In genomic region chr2:48795065-48795464, GRCh38 we compare ENCODE assay signal across 27 cellular contexts. TPM values are rescaled to one million over a fixed set of nuclear protein-coding genes. Genes with fewer than 3 reads are reported as not detected.
DNase-seq lines count a peak whose midpoint lies in the region; ATAC-seq, FAIRE-seq and TF ChIP-seq lines count a peak whose summit lies in the region.
"Had no signal": no experiment of that assay in that cellular context is flagged by ENCODE, and none has a peak within 500 bp of the region (broad histone marks: within the 10 kb centered on the region; RNA-seq: fewer than 3 reads in every experiment).

No MANE protein-coding gene starts in this region.

- no peaks in the 10 kb centered on the region for H3K79me2 ChIP-seq in mammary epithelial cell (ENCODE audit: insufficient read depth, low read length)
- no peaks in the 10 kb centered on the region for H3K79me2 ChIP-seq in K562 (ENCODE audit: control insufficient read depth, insufficient read depth, low read length)

- no peaks in the 10 kb centered on the region for H4K20me1 ChIP-seq in mammary epithelial cell (ENCODE audit: insufficient read depth, low read length)
- no peaks in the 10 kb centered on the region for H4K20me1 ChIP-seq in K562 (replicated peaks; ENCODE audit: control insufficient read depth, insufficient read depth, low read length)
- H4K20me1 ChIP-seq: BLaER1 treated with 17β-estradiol and CSF1 and Interleukin-3, amounts not matched to agents 10 nM and 100 nM had no signal

- peak; percentile 61 for FAIRE-seq in A549 (lab: Jason Lieb, UNC)
- no peak for FAIRE-seq in K562 (lab: Jason Lieb, UNC)
- FAIRE-seq: A204.1, GM12891, GM18507, H54 had no signal

- H3K27me3 ChIP-seq in mammary epithelial cell (ENCODE audit: insufficient read depth, low read length) (no peaks in the 10 kb centered on the region), K562 (ENCODE audit: control insufficient read depth in 2 of 2, insufficient read depth in 2 of 2, low read length in 2 of 2) (no peaks in the 10 kb centered on the region)
- H3K27me3 ChIP-seq: BE2C; BLaER1 treated with 17β-estradiol and CSF1 and Interleukin-3, amounts not matched to agents 10 nM and 100 nM had no signal

- H3K9me3 ChIP-seq in mammary epithelial cell (replicated peaks; ENCODE audit: insufficient read depth, low read length): no peaks in the 10 kb centered on the region
- no peaks in the 10 kb centered on the region for H3K9me3 ChIP-seq in A549
- H3K9me3 ChIP-seq in K562 (replicated peaks; ENCODE audit: control insufficient read depth, insufficient read depth, low read depth, low read length): no peaks in the 10 kb centered on the region
- H3K9me3 ChIP-seq: BE2C, HAP-1 had no signal

- TF ChIP-seq CTCF in MCF 10A (IDR thresholded peaks at IDR 0.05; ENCODE audit: unreplicated experiment) (no peak), mammary epithelial cell (conservative IDR thresholded peaks at IDR 0.05 in 1 of 2, IDR thresholded peaks at IDR 0.05 in 1 of 2; ENCODE audit: extremely low read depth in 1 of 2, insufficient read depth in 1 of 2, low read depth in 1 of 2, low read length in 2 of 2) (no peak), A549 (IDR thresholded peaks at IDR 0.05) (no peak), K562 (IDR thresholded peaks at IDR 0.05 in 2 of 3, conservative IDR thresholded peaks at IDR 0.05 in 1 of 3; ENCODE audit: insufficient read depth in 2 of 3, low read depth in 1 of 3, low read length in 3 of 3) (no peak)

- POLR2A ChIA-PET in MCF 10A (lab: Yijun Ruan, JAX): interaction anchor here (0.5 kb wide), 1 partner anchor 45 kb away, joined by 3 read pairs; no protein-coding TSS in a partner anchor
- POLR2A ChIA-PET in A549 (lab: Yijun Ruan, JAX): no interaction called here
- POLR2A ChIA-PET in K562 (lab: Yijun Ruan, JAX): no interaction called here

- H2AFZ ChIP-seq in mammary epithelial cell (ENCODE audit: low read depth, low read length) (no peak overlapping the region), K562 (ENCODE audit: low read depth, low read length) (no peak overlapping the region)

- in situ Hi-C loops in mammary epithelial cell (cut with MboI; ENCODE audit: low sequenced_read_pairs in 2 of 2): no loop called here
- in situ Hi-C loops in K562 (cut with MboI): no loop called here

- intact Hi-C loops in MCF 10A (cut with micrococcal nuclease): no loop called here
- intact Hi-C loops in mammary epithelial cell (cut with micrococcal nuclease): no loop called here
- intact Hi-C loops in K562 (cut with micrococcal nuclease): no loop called here
- intact Hi-C loops in posterior cingulate gyrus (cut with DNase I): no loop called here

- CTCF ChIA-PET in MCF 10A (lab: Yijun Ruan, JAX): interaction anchor here (0.9 kb wide), 1 partner anchor 22 kb away, joined by 3 read pairs; no protein-coding TSS in a partner anchor
- CTCF ChIA-PET in mammary epithelial cell (lab: Charles Lee; ENCODE audit: low non-redundant PET): no interaction called here
- CTCF ChIA-PET in A549 (lab: Yijun Ruan, JAX): interaction anchor here (1.1 kb wide), 1 partner anchor 8 kb away, joined by 4 read pairs; no protein-coding TSS in a partner anchor
- CTCF ChIA-PET in K562 (lab: Yijun Ruan, JAX; ENCODE audit: low intra/inter-chr PET ratio): no interaction called here

- H3K27me3 Mint-ChIP-seq in MCF 10A (ENCODE audit: insufficient read depth, unreplicated experiment): no peaks in the 10 kb centered on the region
- H3K27me3 Mint-ChIP-seq: CD4-positive, alpha-beta T cell; CD8-positive, alpha-beta memory T cell had no signal

- H3K4me2 ChIP-seq in mammary epithelial cell (ENCODE audit: insufficient read depth, low read depth, low read length): no peak overlapping the region
- no peak overlapping the region for H3K4me2 ChIP-seq in A549
- no peak overlapping the region; the same call in 1 of the 2 replicates for H3K4me2 ChIP-seq in K562 (ENCODE audit: insufficient read depth, low read length)
- H3K4me2 ChIP-seq: BLaER1 treated with 17β-estradiol and CSF1 and Interleukin-3, amounts not matched to agents 10 nM and 100 nM had no signal

- H3K4me3 ChIP-seq in mammary epithelial cell (replicated peaks in 1 of 3; ENCODE audit: insufficient read depth in 1 of 3, low read depth in 2 of 3, low read length in 3 of 3) (no peak overlapping the region), A549 (no peak overlapping the region), K562 (no peak overlapping the region)
- H3K4me3 ChIP-seq: BLaER1 treated with 17β-estradiol and CSF1 and Interleukin-3, amounts not matched to agents 10 nM and 100 nM; HAP-1 had no signal

- no peak overlapping the region for H3K4me3 Mint-ChIP-seq in MCF 10A (ENCODE audit: unreplicated experiment)
- H3K4me3 Mint-ChIP-seq: CD14-positive monocyte; CD4-positive, alpha-beta T cell; CD8-positive, alpha-beta memory T cell; HFFc6 had no signal

- BruUV-seq in MCF 10A (replicated peaks; lab: Mats Ljungman, UMichigan) (no TSS peak), mammary epithelial cell (replicated peaks; lab: Mats Ljungman, UMichigan) (no TSS peak), K562 (replicated peaks; lab: Mats Ljungman, UMichigan) (no TSS peak)

- H3K27ac ChIP-seq in mammary epithelial cell (ENCODE audit: insufficient read depth, low read depth, low read length) (no peak overlapping the region), A549 (no peak overlapping the region), K562 (ENCODE audit: extremely low read depth, low read depth, low read length) (no peak overlapping the region)
- H3K27ac ChIP-seq: 22Rv1; BLaER1 treated with 17β-estradiol and CSF1 and Interleukin-3, amounts not matched to agents 10 nM and 100 nM had no signal

- peak overlapping the region; percentile 44 for H3K27ac Mint-ChIP-seq in MCF 10A (ENCODE audit: low read depth, unreplicated experiment)
- H3K27ac Mint-ChIP-seq: CD14-positive monocyte; CD4-positive, alpha-beta T cell; CD8-positive, alpha-beta memory T cell; HFFc6 had no signal

- no peaks in the 10 kb centered on the region for H3K9me1 ChIP-seq in K562 (ENCODE audit: control insufficient read depth, insufficient read depth, low read length)

- no peaks in the 10 kb centered on the region for H3K36me3 ChIP-seq in mammary epithelial cell (ENCODE audit: insufficient read depth, low read length)
- H3K36me3 ChIP-seq in K562 (ENCODE audit: control insufficient read depth, insufficient read depth, low read length): no peaks in the 10 kb centered on the region
- H3K36me3 ChIP-seq: BE2C; BLaER1 treated with 17β-estradiol and CSF1 and Interleukin-3, amounts not matched to agents 10 nM and 100 nM; HAP-1 had no signal

- H3K9me3 Mint-ChIP-seq in MCF 10A (ENCODE audit: unreplicated experiment): no peaks in the 10 kb centered on the region

- H3K4me1 ChIP-seq in mammary epithelial cell (ENCODE audit: insufficient read depth, low read length): no peaks in the 10 kb centered on the region
- no peaks in the 10 kb centered on the region for H3K4me1 ChIP-seq in A549
- no peaks in the 10 kb centered on the region for H3K4me1 ChIP-seq in K562 (replicated peaks in 1 of 2; ENCODE audit: control insufficient read depth in 2 of 2, insufficient read depth in 2 of 2, low read length in 2 of 2)
- H3K4me1 ChIP-seq: BE2C, HAP-1 had no signal

- H3K36me3 Mint-ChIP-seq in MCF 10A (ENCODE audit: insufficient read depth, unreplicated experiment): no peaks in the 10 kb centered on the region
- H3K36me3 Mint-ChIP-seq: CD14-positive monocyte; CD8-positive, alpha-beta memory T cell had no signal

- TF ChIP-seq POLR2A in A549 (IDR thresholded peaks at IDR 0.05; ENCODE audit: low read length) (no peak), K562 (conservative IDR thresholded peaks at IDR 0.05) (no peak)

- no peak for TF ChIP-seq RAD21 in A549 (conservative IDR thresholded peaks at IDR 0.05 in 1 of 2, IDR thresholded peaks at IDR 0.05 in 1 of 2)
- TF ChIP-seq RAD21 in K562 (CRISPR knock-in tag; conservative IDR thresholded peaks at IDR 0.05 in 1 of 2, IDR thresholded peaks at IDR 0.05 in 1 of 2): no peak

- WGBS in mammary epithelial cell (ENCODE audit: low coverage, missing lambda C conversion rate): 3% methylated on average over 2 of the region's 2 CpGs
- WGBS in A549 (ENCODE audit: missing lambda C conversion rate): 2% methylated on average over 2 of the region's 2 CpGs
- WGBS in K562 (ENCODE audit: insufficient coverage, low coverage, missing lambda C conversion rate): 5% methylated on average over 2 of the region's 2 CpGs

- no peak for TF ChIP-seq EP300 in A549 (IDR thresholded peaks at IDR 0.05)
- no peak for TF ChIP-seq EP300 in K562 (IDR thresholded peaks at IDR 0.05; ENCODE audit: low read length)

- dilution Hi-C loops in mammary epithelial cell (cut with HindIII; ENCODE audit: low sequenced_read_pairs): no loop called here

- H3K9ac ChIP-seq in mammary epithelial cell (ENCODE audit: insufficient read depth, low read length) (no peak overlapping the region), K562 (ENCODE audit: insufficient read depth in 1 of 2, low read depth in 2 of 2, low read length in 2 of 2) (no peak overlapping the region)
- H3K9ac ChIP-seq: BLaER1 treated with 17β-estradiol and CSF1 and Interleukin-3, amounts not matched to agents 10 nM and 100 nM had no signal

- no peak for DNase-seq in MCF 10A (ENCODE audit: unreplicated experiment)
- DNase-seq in mammary epithelial cell: no peak
- no peak for DNase-seq in A549 (ENCODE audit: low read depth in 1 of 2, low spot score in 1 of 2)
- DNase-seq in K562 (ENCODE audit: extremely low read depth in 1 of 4, low spot score in 3 of 4): peak in 2 of 4 experiments; percentile 3 to 5
- no peak for DNase-seq in posterior cingulate gyrus
- DNase-seq: ACHN; AML-193; BE2C; Calu3; CD4-positive, alpha-beta T cell; CD8-positive, alpha-beta memory T cell; DMS53; DMS79 treated with DMSO at 0.1 percent for 48 hours; GF-D8; GOT3; HFFc6 had no signal

- ATAC-seq in A549 (no peak), K562 (peak; percentile 28; the same call in 1 of the 3 replicates), HG03175 (IDR thresholded peaks at IDR 0.05; ENCODE audit: unreplicated experiment) (no peak)

- H3K4me1 Mint-ChIP-seq in MCF 10A (ENCODE audit: insufficient read depth, unreplicated experiment): peaks cover 5% of the 10 kb centered on the region
- H3K4me1 Mint-ChIP-seq: CD14-positive monocyte; CD8-positive, alpha-beta memory T cell had no signal

RNA-seq across cellular contexts. Expression of gene LHCGR, which starts 39.5 kb away (rescaled TPM):
- not detected in 2 replicates for total RNA-seq in MCF 10A (2022)
- total RNA-seq in mammary epithelial cell: not detected
- not detected for polyA plus RNA-seq in mammary epithelial cell
- not detected for polyA minus RNA-seq in mammary epithelial cell
- not detected in 2 replicates for polyA plus RNA-seq in A549 (2011; rRNA removed)
- polyA plus RNA-seq in A549 (2012; cell fraction: cytosol; rRNA removed): not detected in 2 replicates
- not detected in 2 replicates for polyA plus RNA-seq in A549 (2012; cell fraction: nucleus; rRNA removed)
- not detected in 3 replicates for polyA plus RNA-seq in A549 (2017; fragmentation: RNase III; extraction: RNeasy Plus Mini Kit Qiagen cat#74134 plus additional on column Dnase treatment)
- polyA minus RNA-seq in A549 (2011; rRNA and poly(A)+ RNA removed): not detected in 2 replicates
- not detected in 2 replicates for total RNA-seq in K562 (2011; cell fraction: chromatin; rRNA removed; ENCODE audit: low replicate concordance)
- not detected in 2 replicates for total RNA-seq in K562 (2011; cell fraction: nucleolus; rRNA removed)
- not detected in 2 replicates for total RNA-seq in K562 (2011; cell fraction: nucleoplasm; rRNA removed)
- not detected in 2 replicates for total RNA-seq in K562 (2014; rRNA removed)
- total RNA-seq in K562 (2014; rRNA removed; fragmentation: Illumina TruSeq; extraction: Trizol): not detected in 2 replicates
- not detected in 2 replicates for total RNA-seq in K562 (2015; rRNA removed; fragmentation: Illumina TruSeq; extraction: Trizol)
- not detected in 2 replicates for total RNA-seq in K562 (2021)
- not detected in 2 replicates for polyA plus RNA-seq in K562 (2011; rRNA removed)
- not detected in 2 replicates for polyA plus RNA-seq in K562 (2011; cell fraction: cytosol; rRNA removed)
- polyA plus RNA-seq in K562 (2011; cell fraction: nucleus; rRNA removed): not detected in 2 replicates
- not detected in 2 replicates for polyA plus RNA-seq in K562 (2012)
- polyA plus RNA-seq in K562 (2014; fragmentation: Illumina TruSeq; extraction: Trizol): not detected in 2 replicates
- polyA plus RNA-seq in K562 (2014; fragmentation: Nextera tagmentation; extraction: Ambion mirVana): not detected
- polyA plus RNA-seq in K562 (2014; rRNA removed): not detected in 2 replicates
- polyA minus RNA-seq in K562 (2011; rRNA and poly(A)+ RNA removed): not detected in 2 replicates
- polyA minus RNA-seq in K562 (2011; cell fraction: cytosol; rRNA and poly(A)+ RNA removed): not detected in 2 replicates
- not detected in 2 replicates for polyA minus RNA-seq in K562 (2011; cell fraction: nucleus; rRNA and poly(A)+ RNA removed)
- total RNA-seq: Calu3; CD4-positive, alpha-beta T cell; CD8-positive, alpha-beta memory T cell; Daoy; G401; HFFc6 had no signal
- polyA plus RNA-seq: CD14-positive monocyte; CD8-positive, alpha-beta memory T cell had no signal

Comparison
In these comparisons a context has a peak if more than half of its experiments do, and no peak if none do; other contexts are left out.
1. CTCF ChIA-PET loops: an anchor here in MCF 10A (0.9 kb wide) and A549 (1.1 kb wide); none called in mammary epithelial cell and K562.